ENCODE assay signal across 8 cellular contexts in genomic region chr5:137888875-137889759, GRCh38. TPM values are rescaled to one million over a fixed set of nuclear protein-coding genes. Genes with fewer than 3 reads are reported as not detected.
DNase-seq lines count a peak whose midpoint lies in the region; ATAC-seq and TF ChIP-seq lines count a peak whose summit lies in the region.

Gene PKD2L2, plus strand, starts transcription at chr5:137889457. Its CDS starts 35 bp downstream, at chr5:137889492.

- H3K9me3 ChIP-seq in heart left ventricle: no peaks in the 10 kb centered on the region

- DNase-seq in heart left ventricle (peak; percentile 87 to 94 (median 93)), posterior vena cava (ENCODE audit: low spot score) (peak; percentile 95), type B pancreatic cell (ENCODE audit: extremely low spot score, unreplicated experiment) (no peak)

- H3K27ac ChIP-seq in 22Rv1 (peak within 1 kb of the TSS; percentile 55), heart left ventricle (peak within 1 kb of the TSS; percentile 82 to 96 (median 91))

- 10 to 32% (median 15%) methylated on average over 23 to 59 of the region's 59 CpGs for WGBS in heart left ventricle, 4 donors

- peak; percentile 44 to 78 for TF ChIP-seq POLR2A in heart left ventricle (IDR thresholded peaks at IDR 0.05)

- H3K4me3 Mint-ChIP-seq in activated naive CD8-positive, alpha-beta T cell: peak within 1 kb of the TSS; percentile 93
- H3K4me3 Mint-ChIP-seq in type B pancreatic cell: peak within 1 kb of the TSS; percentile 64

- no peaks in the 10 kb centered on the region for H3K36me3 ChIP-seq in heart left ventricle

- H3K27me3 Mint-ChIP-seq in activated naive CD8-positive, alpha-beta T cell: no peaks in the 10 kb centered on the region
- H3K27me3 Mint-ChIP-seq in type B pancreatic cell: no peaks in the 10 kb centered on the region

- peaks cover 0 to 33% (median 11%) of the 10 kb centered on the region in 12 donors for H3K4me1 ChIP-seq in heart left ventricle

- peaks cover 33% of the 10 kb centered on the region for H3K4me1 Mint-ChIP-seq in activated naive CD8-positive, alpha-beta T cell (ENCODE audit: low read depth)
- peaks cover 11% of the 10 kb centered on the region for H3K4me1 Mint-ChIP-seq in type B pancreatic cell (ENCODE audit: unreplicated experiment)

- no peaks in the 10 kb centered on the region for H3K36me3 Mint-ChIP-seq in activated naive CD8-positive, alpha-beta T cell
- H3K36me3 Mint-ChIP-seq in type B pancreatic cell: no peaks in the 10 kb centered on the region

- intact Hi-C loops in heart left ventricle (cut with DNase I) (loop anchor here in 2 of 10 donors (5.0 kb wide), 2 partner anchors 52 to 137 kb away; partner anchors contain the start of gene HNRNPA0 (in 1 of the 2)), posterior vena cava (cut with DNase I) (loop anchor here in 1 of 2 donors (10.0 kb wide), 1 partner anchor 54 kb away; no protein-coding TSS in a partner anchor)

- no peak for TF ChIP-seq CTCF in 22Rv1 (IDR thresholded peaks at IDR 0.05)
- peak in 5 of 12 donors; percentile 4 to 26 (median 14) for TF ChIP-seq CTCF in heart left ventricle (IDR thresholded peaks at IDR 0.05)
- no peak for TF ChIP-seq CTCF in type B pancreatic cell (conservative IDR thresholded peaks at IDR 0.05)

- H3K4me3 ChIP-seq in heart left ventricle: peak within 1 kb of the TSS; percentile 21 to 72 (median 59)

- peak; percentile 58 for ATAC-seq in GM18870 (IDR thresholded peaks at IDR 0.05; ENCODE audit: unreplicated experiment)
- peak; percentile 92 for ATAC-seq in HG03108 (IDR thresholded peaks at IDR 0.05; ENCODE audit: unreplicated experiment)
- peak; percentile 99 for ATAC-seq in SK-N-SH treated with all-trans-retinoic acid at 6 μM for 48 hours
- ATAC-seq in heart left ventricle: peak; percentile 89 to 98 (median 96)

- no peaks in the 10 kb centered on the region for H3K9me3 Mint-ChIP-seq in activated naive CD8-positive, alpha-beta T cell (ENCODE audit: low read depth)
- H3K9me3 Mint-ChIP-seq in type B pancreatic cell: peaks cover 4% of the 10 kb centered on the region

- peak within 1 kb of the TSS; percentile 92 for H3K27ac Mint-ChIP-seq in activated naive CD8-positive, alpha-beta T cell
- no peak within 1 kb of the TSS for H3K27ac Mint-ChIP-seq in type B pancreatic cell

- no peaks in the 10 kb centered on the region for H3K27me3 ChIP-seq in heart left ventricle

TF ChIP-seq in SK-N-SH treated with all-trans-retinoic acid at 6 μM for 48 hours, 23 proteins besides CTCF, POLR2A, EP300 and RAD21:
- TF ChIP-seq CSDC2 (CRISPR knock-in tag; IDR thresholded peaks at IDR 0.05): 0 out of 2 replicates have a peak, but pooled peaks have one; percentile 44
- no peak for TF ChIP-seq CREB5 (CRISPR knock-in tag; IDR thresholded peaks at IDR 0.05; ENCODE audit: low read depth)
- TF ChIP-seq TCF4 (CRISPR knock-in tag; IDR thresholded peaks at IDR 0.05; ENCODE audit: borderline replicate concordance): no peak

RNA-seq across cellular contexts. Expression of gene PKD2L2, which starts in this region (rescaled TPM):
- total RNA-seq in heart left ventricle (1 to 10 TPM in 1 of 9 donors, under 1 TPM in 7, not detected in 1; 0.37 to 1.1 (median 0.52) TPM), posterior vena cava (under 1 TPM in 1 of 2 donors, not detected in 1; 0.29 TPM), type B pancreatic cell (ENCODE audit: low replicate concordance) (not detected in 2 replicates)
- under 1 TPM in 1 of 2 donors, not detected in 1; 0.08 TPM for polyA plus RNA-seq in heart left ventricle

Comparison
In these comparisons a context has a peak if more than half of its experiments do, and no peak if none do; other contexts are left out.
1. Peak in DNase-seq in posterior vena cava; RNA of the gene not detected or under 1 TPM.